ENCODE assay signal across 1 cellular context in genomic region chr2:10433264-10433947, GRCh38.
TF ChIP-seq lines count a peak whose summit lies in the region.

No MANE protein-coding gene starts in this region.

TF ChIP-seq in HepG2, 621 proteins besides CTCF, POLR2A, EP300 and RAD21 (continued from another document and continues in another):
- TF ChIP-seq ZNF318 (CRISPR knock-in tag; IDR thresholded peaks at IDR 0.05) (no peak), ZNF713 (CRISPR knock-in tag; IDR thresholded peaks at IDR 0.05) (0 out of 2 replicates have a peak, but pooled peaks have one; percentile 47), ZBTB43 (CRISPR knock-in tag; conservative IDR thresholded peaks at IDR 0.05) (no peak), HNF4G (IDR thresholded peaks at IDR 0.05; ENCODE audit: borderline replicate concordance, low read depth, low read length) (no peak), HNF4G (CRISPR knock-in tag; IDR thresholded peaks at IDR 0.05; ENCODE audit: borderline replicate concordance, low read depth) (no peak), ZGPAT (CRISPR knock-in tag; IDR thresholded peaks at IDR 0.05) (no peak), ZNF576 (CRISPR knock-in tag; IDR thresholded peaks at IDR 0.05) (no peak), PHF20 (CRISPR knock-in tag; IDR thresholded peaks at IDR 0.05) (0 out of 2 replicates have a peak, but pooled peaks have one; percentile 26), ZNF350 (CRISPR knock-in tag; IDR thresholded peaks at IDR 0.05; ENCODE audit: borderline replicate concordance, low read depth) (0 out of 2 replicates have a peak, but pooled peaks have one; percentile 17), HNRNPL (IDR thresholded peaks at IDR 0.05; ENCODE audit: low read depth, low read length) (peak; percentile 53; the same call in 1 of the 2 replicates), MNT (IDR thresholded peaks at IDR 0.05) (peak; percentile 73), RELA (CRISPR knock-in tag; IDR thresholded peaks at IDR 0.05) (no peak), FOXA1 (IDR thresholded peaks at IDR 0.05) (peak; percentile 43; the same call in 1 of the 2 replicates), FOXA1 (CRISPR knock-in tag; IDR thresholded peaks at IDR 0.05) (no peak), ATM (IDR thresholded peaks at IDR 0.05; ENCODE audit: borderline replicate concordance) (peak; percentile 82; the same call in 1 of the 2 replicates), ZNF878 (CRISPR knock-in tag; IDR thresholded peaks at IDR 0.05) (no peak), ZNF343 (CRISPR knock-in tag; IDR thresholded peaks at IDR 0.05) (no peak), ZNF619 (CRISPR knock-in tag; IDR thresholded peaks at IDR 0.05) (0 out of 2 replicates have a peak, but pooled peaks have one; percentile 7), ZBTB33 (CRISPR knock-in tag; IDR thresholded peaks at IDR 0.05) (no peak), MXI1 (IDR thresholded peaks at IDR 0.05; ENCODE audit: borderline replicate concordance, low read depth, low read length) (no peak), HOXA5 (CRISPR knock-in tag; IDR thresholded peaks at IDR 0.05) (no peak), PAF1 (CRISPR knock-in tag; IDR thresholded peaks at IDR 0.05) (no peak), IKZF1 (IDR thresholded peaks at IDR 0.05) (peak; percentile 90; the same call in 1 of the 2 replicates), GATAD1 (CRISPR knock-in tag; IDR thresholded peaks at IDR 0.05) (no peak), NFIC (IDR thresholded peaks at IDR 0.05; ENCODE audit: low read length) (no peak), ZNF737 (CRISPR knock-in tag; IDR thresholded peaks at IDR 0.05; ENCODE audit: borderline replicate concordance) (0 out of 2 replicates have a peak, but pooled peaks have one; percentile 90), TCF7L2 (IDR thresholded peaks at IDR 0.05; ENCODE audit: low read depth, low read length) (no peak), TRIM24 (CRISPR knock-in tag; IDR thresholded peaks at IDR 0.05) (0 out of 2 replicates have a peak, but pooled peaks have one; percentile 61), ZNF589 (CRISPR knock-in tag; conservative IDR thresholded peaks at IDR 0.05) (no peak), DNMT1 (CRISPR knock-in tag; IDR thresholded peaks at IDR 0.05) (0 out of 2 replicates have a peak, but pooled peaks have one; percentile 48), IRF1 (CRISPR knock-in tag; IDR thresholded peaks at IDR 0.05; ENCODE audit: low read depth) (no peak), FOSL1 (CRISPR knock-in tag; IDR thresholded peaks at IDR 0.05; ENCODE audit: borderline replicate concordance) (no peak), AHR (CRISPR knock-in tag; IDR thresholded peaks at IDR 0.05) (no peak), ZNF431 (CRISPR knock-in tag; IDR thresholded peaks at IDR 0.05; ENCODE audit: borderline replicate concordance, low read depth) (peak; percentile 70; the same call in 1 of the 2 replicates), NFE2L1 (CRISPR knock-in tag; IDR thresholded peaks at IDR 0.05; ENCODE audit: borderline replicate concordance) (peak; percentile 25; the same call in 1 of the 2 replicates), RXRA (CRISPR knock-in tag; IDR thresholded peaks at IDR 0.05) (peak; percentile 20; the same call in 1 of the 2 replicates), SATB2 (CRISPR knock-in tag; IDR thresholded peaks at IDR 0.05) (no peak), RXRB (CRISPR knock-in tag; IDR thresholded peaks at IDR 0.05; ENCODE audit: borderline replicate concordance) (no peak), SALL1 (CRISPR knock-in tag; IDR thresholded peaks at IDR 0.05) (peak; percentile 5; the same call in 1 of the 2 replicates)
